ENCODE assay signal across 1 cellular context in the genomic region with DNA sequence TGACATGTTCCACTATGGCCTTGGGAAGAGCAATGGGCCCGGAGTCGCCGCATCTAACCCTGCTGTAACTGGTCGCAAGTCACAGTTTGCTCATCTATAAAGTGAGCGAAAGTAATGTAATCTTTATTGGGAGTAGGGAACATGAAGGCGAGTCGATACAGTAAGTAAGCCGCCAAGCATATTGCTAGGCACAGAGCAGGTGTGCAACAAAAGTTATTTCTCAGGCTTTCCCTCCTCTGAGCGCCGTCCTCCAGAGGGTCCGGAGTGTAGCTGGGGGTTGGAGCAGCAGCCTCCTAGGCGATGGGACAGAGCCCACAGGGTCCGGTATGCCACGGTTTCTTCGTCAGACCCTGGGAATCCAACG.
TF ChIP-seq lines count a peak whose summit lies in the region.

No MANE protein-coding gene starts in this region.

TF ChIP-seq in H1, 55 proteins besides CTCF, POLR2A, EP300 and RAD21 (continued from another document):
- TF ChIP-seq, protein P1, sequence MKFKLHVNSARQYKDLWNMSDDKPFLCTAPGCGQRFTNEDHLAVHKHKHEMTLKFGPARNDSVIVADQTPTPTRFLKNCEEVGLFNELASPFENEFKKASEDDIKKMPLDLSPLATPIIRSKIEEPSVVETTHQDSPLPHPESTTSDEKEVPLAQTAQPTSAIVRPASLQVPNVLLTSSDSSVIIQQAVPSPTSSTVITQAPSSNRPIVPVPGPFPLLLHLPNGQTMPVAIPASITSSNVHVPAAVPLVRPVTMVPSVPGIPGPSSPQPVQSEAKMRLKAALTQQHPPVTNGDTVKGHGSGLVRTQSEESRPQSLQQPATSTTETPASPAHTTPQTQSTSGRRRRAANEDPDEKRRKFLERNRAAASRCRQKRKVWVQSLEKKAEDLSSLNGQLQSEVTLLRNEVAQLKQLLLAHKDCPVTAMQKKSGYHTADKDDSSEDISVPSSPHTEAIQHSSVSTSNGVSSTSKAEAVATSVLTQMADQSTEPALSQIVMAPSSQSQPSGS (IDR thresholded peaks at IDR 0.05; ENCODE audit: low read length), result no peak
- TF ChIP-seq, protein P2, sequence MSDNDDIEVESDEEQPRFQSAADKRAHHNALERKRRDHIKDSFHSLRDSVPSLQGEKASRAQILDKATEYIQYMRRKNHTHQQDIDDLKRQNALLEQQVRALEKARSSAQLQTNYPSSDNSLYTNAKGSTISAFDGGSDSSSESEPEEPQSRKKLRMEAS (IDR thresholded peaks at IDR 0.05), result no peak
- no peak for TF ChIP-seq RNF2 (IDR thresholded peaks at IDR 0.05; ENCODE audit: borderline replicate concordance, low read depth, low read length, missing control alignments, poor library complexity, severe bottlenecking)
- TF ChIP-seq FOSL1 (IDR thresholded peaks at IDR 0.05; ENCODE audit: insufficient read depth, low read depth, low read length), result no peak
- no peak for TF ChIP-seq CHD2 (IDR thresholded peaks at IDR 0.05; ENCODE audit: low read length)
- TF ChIP-seq BACH1 (IDR thresholded peaks at IDR 0.05; ENCODE audit: low read length), result no peak
- no peak for TF ChIP-seq SIRT6 (IDR thresholded peaks at IDR 0.05; ENCODE audit: low read length)
- TF ChIP-seq HDAC2 (IDR thresholded peaks at IDR 0.05; ENCODE audit: borderline replicate concordance in 1 of 2, low read depth in 2 of 2, low read length in 2 of 2), result no peak
- no peak for TF ChIP-seq CHD1 (IDR thresholded peaks at IDR 0.05; ENCODE audit: low read depth, low read length)
- no peak for TF ChIP-seq GABPA (IDR thresholded peaks at IDR 0.05; ENCODE audit: borderline replicate concordance, insufficient read depth, low read length)
- TF ChIP-seq JUN (IDR thresholded peaks at IDR 0.05; ENCODE audit: low read depth, low read length), result no peak
